ENCODE assay signal across 17 cellular contexts in the genomic region with DNA sequence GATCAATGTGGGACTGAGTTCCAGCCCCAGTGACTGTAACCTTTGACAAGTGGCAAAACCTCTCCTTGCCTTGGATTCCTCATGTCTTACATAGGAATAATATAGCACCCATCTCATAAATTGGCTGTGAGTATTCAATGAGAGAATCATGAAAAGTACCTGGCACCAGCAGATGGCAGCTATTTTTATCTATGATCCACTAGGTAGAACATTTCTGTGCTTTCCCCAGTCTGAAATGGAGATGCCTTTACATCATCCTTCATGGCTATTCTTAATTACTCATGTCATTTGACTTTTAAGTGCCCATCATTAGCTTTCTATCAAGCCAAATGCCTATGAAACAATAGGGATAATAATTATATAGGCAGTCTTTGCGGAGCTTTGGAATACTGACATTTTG.
DNase-seq lines count a peak whose midpoint lies in the region; FAIRE-seq and TF ChIP-seq lines count a peak whose summit lies in the region.
"Had no signal": no experiment of that assay in that cellular context is flagged by ENCODE, and none has a peak within 500 bp of the region (broad histone marks: within the 10 kb centered on the region; RNA-seq: fewer than 3 reads in every experiment).

No MANE protein-coding gene starts in this region.

- H2AFZ ChIP-seq in neuronal stem cell (ENCODE audit: low read length), result peak overlapping the region; percentile 53
- no peak overlapping the region for H2AFZ ChIP-seq in hepatocyte

- H3K9me2 ChIP-seq in hepatocyte (replicated peaks; ENCODE audit: insufficient read depth), result no peaks in the 10 kb centered on the region

- WGBS in neuronal stem cell (ENCODE audit: extremely low coverage in 2 of 2, insufficient read length in 2 of 2, insufficient replicate concordance in 1 of 2), 2 donors, result no CpG with 5 or more reads among the region's 1 CpG
- 95% methylated on average over 1 of the region's 1 CpG for WGBS in hepatocyte (ENCODE audit: low lambda C conversion rate, missing lambda C conversion rate)

- H3K27me3 Mint-ChIP-seq in Calu3 (ENCODE audit: unreplicated experiment) (no peaks in the 10 kb centered on the region), type B pancreatic cell (no peaks in the 10 kb centered on the region)
- no peaks in the 10 kb centered on the region for H3K27me3 Mint-ChIP-seq in activated T-cell treated with anti-CD3 and anti-CD28 coated beads, Interleukin-2, amount 50 U/mL, for 24 hours
- H3K27me3 Mint-ChIP-seq: activated naive CD8-positive, alpha-beta T cell treated with anti-CD3 and anti-CD28 coated beads, Interleukin-2, amount 10 ng/mL, durations not matched to agents 7 days and 5 days had no signal

- no peaks in the 10 kb centered on the region for H3K9me3 ChIP-seq in neuronal stem cell (replicated peaks in 1 of 2; ENCODE audit: control insufficient read depth in 2 of 2, insufficient read depth in 1 of 2, low read depth in 1 of 2, low read length in 2 of 2)
- H3K9me3 ChIP-seq in hepatocyte (ENCODE audit: low read depth), result no peaks in the 10 kb centered on the region
- H3K9me3 ChIP-seq: stomach had no signal

- TF ChIP-seq CTCF in Calu3 (IDR thresholded peaks at IDR 0.05; ENCODE audit: unreplicated experiment) (no peak), LNCaP clone FGC (IDR thresholded peaks at IDR 0.05; ENCODE audit: control insufficient read depth, extremely low read depth, insufficient read depth) (0 out of 2 replicates have a peak, but pooled peaks have one; percentile 3), bronchial epithelial cell (IDR thresholded peaks at IDR 0.05; ENCODE audit: insufficient read depth, low read length, severe bottlenecking) (no peak), type B pancreatic cell (conservative IDR thresholded peaks at IDR 0.05) (no peak), hepatocyte (IDR thresholded peaks at IDR 0.05; ENCODE audit: poor library complexity) (no peak)

- H3K27ac Mint-ChIP-seq in Calu3 (ENCODE audit: unreplicated experiment) (peak overlapping the region; percentile 13), type B pancreatic cell (no peak overlapping the region)
- no peak overlapping the region for H3K27ac Mint-ChIP-seq in activated T-cell treated with anti-CD3 and anti-CD28 coated beads, Interleukin-2, amount 50 U/mL, for 24 hours
- H3K27ac Mint-ChIP-seq: activated naive CD8-positive, alpha-beta T cell treated with anti-CD3 and anti-CD28 coated beads, Interleukin-2, amount 10 ng/mL, durations not matched to agents 7 days and 5 days; natural killer cell had no signal

- H4K8ac ChIP-seq in neuronal stem cell (ENCODE audit: low read depth, low read length), result no peak overlapping the region

- no peak for FAIRE-seq in bronchial epithelial cell (lab: Jason Lieb, UNC)

- H3K4me3 ChIP-seq in LNCaP clone FGC (ENCODE audit: low read depth, low read length), result no peak overlapping the region
- H3K4me3 ChIP-seq in bronchial epithelial cell (ENCODE audit: low read depth, low read length), result no peak overlapping the region
- H3K4me3 ChIP-seq in neuronal stem cell (ENCODE audit: low read length in 2 of 2), result no peak overlapping the region
- no peak overlapping the region for H3K4me3 ChIP-seq in hepatocyte
- H3K4me3 ChIP-seq: skin epidermis, stomach had no signal

- H3K4me1 Mint-ChIP-seq in Calu3 (ENCODE audit: low read depth, unreplicated experiment), result peaks cover 53% of the 10 kb centered on the region
- H3K4me1 Mint-ChIP-seq in activated T-cell treated with anti-CD3 and anti-CD28 coated beads, Interleukin-2, amount 50 U/mL, for 24 hours (ENCODE audit: low read depth), result peaks cover 19% of the 10 kb centered on the region
- peaks cover 18% of the 10 kb centered on the region for H3K4me1 Mint-ChIP-seq in type B pancreatic cell (ENCODE audit: unreplicated experiment)

- no peaks in the 10 kb centered on the region for H3K79me2 ChIP-seq in hepatocyte

- H3K36me3 ChIP-seq in bronchial epithelial cell (ENCODE audit: control insufficient read depth, insufficient read depth, low read length) (no peaks in the 10 kb centered on the region), neuronal stem cell (replicated peaks in 1 of 2; ENCODE audit: control insufficient read depth in 2 of 2, insufficient read depth in 2 of 2, low read length in 2 of 2) (no peaks in the 10 kb centered on the region), hepatocyte (replicated peaks; ENCODE audit: insufficient read depth, low read depth) (no peaks in the 10 kb centered on the region)
- H3K36me3 ChIP-seq: stomach had no signal

- H2BK12ac ChIP-seq in neuronal stem cell (ENCODE audit: low read length), result no peak overlapping the region

- peaks cover 0 to 2% of the 10 kb centered on the region in 2 donors for H3K4me1 ChIP-seq in neuronal stem cell (ENCODE audit: control insufficient read depth in 2 of 2, insufficient read depth in 1 of 2, low read depth in 1 of 2, low read length in 2 of 2)
- H3K4me1 ChIP-seq in hepatocyte (ENCODE audit: insufficient read depth), result peaks cover 4% of the 10 kb centered on the region

- intact Hi-C loops in Calu3 (cut with micrococcal nuclease; ENCODE audit: unreplicated experiment), result no loop called here

- no peak overlapping the region for H2AK5ac ChIP-seq in neuronal stem cell (ENCODE audit: low read depth, low read length)

- H3K9ac ChIP-seq in neuronal stem cell (ENCODE audit: low read depth, low read length, poor library complexity), result no peak overlapping the region

- H4K91ac ChIP-seq in neuronal stem cell (ENCODE audit: low read depth, low read length, poor library complexity), result no peak overlapping the region

- H3K4me3 Mint-ChIP-seq in Calu3 (ENCODE audit: low read depth, unreplicated experiment) (no peak overlapping the region), type B pancreatic cell (no peak overlapping the region)
- H3K4me3 Mint-ChIP-seq in activated T-cell treated with anti-CD3 and anti-CD28 coated beads, Interleukin-2, amount 50 U/mL, for 24 hours, result no peak overlapping the region
- H3K4me3 Mint-ChIP-seq: activated naive CD8-positive, alpha-beta T cell treated with anti-CD3 and anti-CD28 coated beads, Interleukin-2, amount 10 ng/mL, durations not matched to agents 7 days and 5 days; natural killer cell had no signal

- H2BK5ac ChIP-seq in neuronal stem cell (ENCODE audit: low read length), result no peak overlapping the region

- no peaks in the 10 kb centered on the region for H4K20me1 ChIP-seq in hepatocyte (ENCODE audit: insufficient read depth, poor library complexity, severe bottlenecking)

- DNase-seq in Calu3 (no peak), LNCaP clone FGC (ENCODE audit: low read depth) (no peak), bronchial epithelial cell (ENCODE audit: low read depth) (peak; percentile 47), neuronal stem cell (ENCODE audit: low spot score) (no peak), type B pancreatic cell (ENCODE audit: extremely low spot score, unreplicated experiment) (no peak), hepatocyte (ENCODE audit: low spot score) (no peak), activated T-cell treated with anti-CD3 and anti-CD28 coated beads for 4 hours (no peak)
- DNase-seq in activated T-cell treated with anti-CD3 and anti-CD28 coated beads, Interleukin-2, amount 50 U/mL, for 24 hours, result no peak
- DNase-seq: activated CD8-positive, alpha-beta memory T cell treated with anti-CD3 and anti-CD28 coated beads, Interleukin-2, amount 50 U/mL, for 4 hours; activated naive CD8-positive, alpha-beta T cell treated with anti-CD3 and anti-CD28 coated beads, Interleukin-2, amount 10 ng/mL, durations not matched to agents 7 days and 5 days; cortex of kidney; natural killer cell; NCI-H524; stomach had no signal

- H3K23ac ChIP-seq in neuronal stem cell (ENCODE audit: low read depth, low read length, poor library complexity), result no peak overlapping the region

- H2BK15ac ChIP-seq in neuronal stem cell (ENCODE audit: low read length), result no peak overlapping the region

- H3K14ac ChIP-seq in neuronal stem cell (ENCODE audit: low read length), result no peak overlapping the region

- H3K36me3 Mint-ChIP-seq in Calu3 (ENCODE audit: insufficient read depth, unreplicated experiment), result peaks cover 1% of the 10 kb centered on the region
- no peaks in the 10 kb centered on the region for H3K36me3 Mint-ChIP-seq in activated T-cell treated with anti-CD3 and anti-CD28 coated beads, Interleukin-2, amount 50 U/mL, for 24 hours (ENCODE audit: low read depth)
- no peaks in the 10 kb centered on the region for H3K36me3 Mint-ChIP-seq in type B pancreatic cell
- H3K36me3 Mint-ChIP-seq: activated naive CD8-positive, alpha-beta T cell treated with anti-CD3 and anti-CD28 coated beads, Interleukin-2, amount 10 ng/mL, durations not matched to agents 7 days and 5 days; natural killer cell had no signal

- H2BK120ac ChIP-seq in neuronal stem cell (ENCODE audit: low read depth, low read length), result no peak overlapping the region

- H3K27me3 ChIP-seq in bronchial epithelial cell (ENCODE audit: control insufficient read depth, insufficient read depth, low read length) (no peaks in the 10 kb centered on the region), neuronal stem cell (ENCODE audit: control insufficient read depth in 3 of 3, insufficient read depth in 3 of 3, low read depth in 1 of 3, low read length in 3 of 3) (no peaks in the 10 kb centered on the region), hepatocyte (no peaks in the 10 kb centered on the region)
- H3K27me3 ChIP-seq: stomach had no signal

- no peaks in the 10 kb centered on the region for H3K79me1 ChIP-seq in neuronal stem cell (ENCODE audit: low read depth, low read length)

- no peak overlapping the region for H3K18ac ChIP-seq in neuronal stem cell (ENCODE audit: low read length)

- no peak overlapping the region for H3K4me2 ChIP-seq in neuronal stem cell (ENCODE audit: insufficient read depth, low read length, poor library complexity, severe bottlenecking)
- no peak overlapping the region for H3K4me2 ChIP-seq in hepatocyte

- no peak overlapping the region for H3K4ac ChIP-seq in neuronal stem cell (ENCODE audit: low read length)

- CTCF ChIA-PET in Calu3 (lab: Charles Lee), result no interaction called here

- H3K9me3 Mint-ChIP-seq in Calu3 (ENCODE audit: low read depth, unreplicated experiment), result peaks cover 5% of the 10 kb centered on the region
- no peaks in the 10 kb centered on the region for H3K9me3 Mint-ChIP-seq in activated T-cell treated with anti-CD3 and anti-CD28 coated beads, Interleukin-2, amount 50 U/mL, for 24 hours
- peaks cover 5% of the 10 kb centered on the region for H3K9me3 Mint-ChIP-seq in type B pancreatic cell
- H3K9me3 Mint-ChIP-seq: activated naive CD8-positive, alpha-beta T cell treated with anti-CD3 and anti-CD28 coated beads, Interleukin-2, amount 10 ng/mL, durations not matched to agents 7 days and 5 days had no signal

- H3K27ac ChIP-seq in neuronal stem cell (replicated peaks; ENCODE audit: low read length) (no peak overlapping the region), hepatocyte (no peak overlapping the region)
- H3K27ac ChIP-seq: C4-2B, RWPE1, skin epidermis, stomach had no signal

- BruUV-seq in Calu3 (replicated peaks; lab: Mats Ljungman, UMichigan), result no TSS peak
